ENCODE assay signal across 18 cellular contexts in genomic region chr1:2376931-2377672, GRCh38.
"Had no signal": no experiment of that assay in that cellular context is flagged by ENCODE, and none has a peak within 500 bp of the region (broad histone marks: within the 10 kb centered on the region; RNA-seq: fewer than 3 reads in every experiment).

No MANE protein-coding gene starts in this region.

- DNase-seq: activated CD4-positive, alpha-beta T cell treated with anti-CD3 and anti-CD28 coated beads, Interleukin-2, amount 50 U/mL, for 4 hours; activated CD4-positive, CD25-positive, alpha-beta regulatory T cell treated with anti-CD3 and anti-CD28 coated beads, Interleukin-2, amount 50 U/mL, for 72 hours; activated CD8-positive, alpha-beta memory T cell treated with anti-CD3 and anti-CD28 coated beads, Interleukin-2, amount 10 ng/mL, durations not matched to agents 7 days and 5 days; activated gamma-delta T cell; activated T-cell treated with anti-CD3 and anti-CD28 coated beads, Interleukin-2, amount 50 U/mL, for 4 hours; amygdala; brain microvascular endothelial cell; cerebellar nuclear complex; dermis blood vessel endothelial cell; hippocampal formation; kidney glomerular epithelial cell; small intestine; substantia nigra had no signal

- FAIRE-seq: small intestine had no signal

- H3K9me3 ChIP-seq: ovary, upper lobe of left lung had no signal

- H3K4me3 ChIP-seq: ovary, upper lobe of left lung had no signal

- H3K4me3 Mint-ChIP-seq: activated CD8-positive, alpha-beta memory T cell treated with anti-CD3 and anti-CD28 coated beads, Interleukin-2, amount 10 ng/mL, durations not matched to agents 7 days and 5 days; activated naive CD8-positive, alpha-beta T cell; activated T-cell treated with anti-CD3 and anti-CD28 coated beads, Interleukin-2, amount 50 U/mL, for 4 hours; nephron; stimulated activated memory B cell treated with anti-CD40 and anti-IgM and Interleukin-4, amounts not matched to agents 10 μg/mL and 1 μg/mL and 100 μg/mL, for 72 hours had no signal

- ATAC-seq: activated CD8-positive, alpha-beta memory T cell treated with anti-CD3 and anti-CD28 coated beads, Interleukin-2, amount 10 ng/mL, durations not matched to agents 7 days and 5 days; activated T-cell treated with anti-CD3 and anti-CD28 coated beads, Interleukin-2, amount 50 U/mL, for 4 hours; stimulated activated memory B cell treated with anti-CD40 and anti-IgM and Interleukin-4, amounts not matched to agents 10 μg/mL and 1 μg/mL and 100 μg/mL, for 72 hours had no signal

- H3K36me3 ChIP-seq: brain microvascular endothelial cell, ovary had no signal

- H3K27me3 Mint-ChIP-seq: activated CD8-positive, alpha-beta memory T cell treated with anti-CD3 and anti-CD28 coated beads, Interleukin-2, amount 10 ng/mL, durations not matched to agents 7 days and 5 days; activated naive CD8-positive, alpha-beta T cell; stimulated activated memory B cell treated with anti-CD40 and anti-IgM and Interleukin-4, amounts not matched to agents 10 μg/mL and 1 μg/mL and 100 μg/mL, for 72 hours had no signal

- H3K36me3 Mint-ChIP-seq: activated CD8-positive, alpha-beta memory T cell treated with anti-CD3 and anti-CD28 coated beads, Interleukin-2, amount 10 ng/mL, durations not matched to agents 7 days and 5 days; activated naive CD8-positive, alpha-beta T cell; stimulated activated memory B cell treated with anti-CD40 and anti-IgM and Interleukin-4, amounts not matched to agents 10 μg/mL and 1 μg/mL and 100 μg/mL, for 72 hours had no signal

- H3K27ac Mint-ChIP-seq: activated CD8-positive, alpha-beta memory T cell treated with anti-CD3 and anti-CD28 coated beads, Interleukin-2, amount 10 ng/mL, durations not matched to agents 7 days and 5 days; activated naive CD8-positive, alpha-beta T cell; nephron; stimulated activated memory B cell treated with anti-CD40 and anti-IgM and Interleukin-4, amounts not matched to agents 10 μg/mL and 1 μg/mL and 100 μg/mL, for 72 hours had no signal

- H3K27me3 ChIP-seq: brain microvascular endothelial cell, ovary, upper lobe of left lung had no signal

- H3K9me3 Mint-ChIP-seq: activated T-cell treated with anti-CD3 and anti-CD28 coated beads, Interleukin-2, amount 50 U/mL, for 4 hours; nephron; stimulated activated memory B cell treated with anti-CD40 and anti-IgM and Interleukin-4, amounts not matched to agents 10 μg/mL and 1 μg/mL and 100 μg/mL, for 72 hours had no signal

- H3K27ac ChIP-seq: brain microvascular endothelial cell, ovary, upper lobe of left lung had no signal
